ENCODE assay signal across 9 cellular contexts in genomic region chr3:177144922-177145321, GRCh38. TPM values are rescaled to one million over a fixed set of nuclear protein-coding genes. Genes with fewer than 3 reads are reported as not detected.
DNase-seq lines count a peak whose midpoint lies in the region; ATAC-seq and TF ChIP-seq lines count a peak whose summit lies in the region.
"Had no signal": no experiment of that assay in that cellular context is flagged by ENCODE, and none has a peak within 500 bp of the region (broad histone marks: within the 10 kb centered on the region; RNA-seq: fewer than 3 reads in every experiment).

No MANE protein-coding gene starts in this region.

- peak; percentile 50 for ATAC-seq in DND-41 (ENCODE audit: insufficient read depth, low read depth)
- peak; percentile 63 for ATAC-seq in GM19438 (IDR thresholded peaks at IDR 0.05; ENCODE audit: low read depth, unreplicated experiment)
- peak; percentile 47 for ATAC-seq in HG03558 (IDR thresholded peaks at IDR 0.05; ENCODE audit: extremely low read depth, unreplicated experiment)

- no peak overlapping the region for H3K18ac ChIP-seq in H9 (ENCODE audit: insufficient read length, low read depth, low read length)

- H3K9me3 ChIP-seq in DND-41 (ENCODE audit: insufficient read depth, low read length, severe bottlenecking) (no peaks in the 10 kb centered on the region), uterus (no peaks in the 10 kb centered on the region), H9 (ENCODE audit: control insufficient read depth, low read depth, low read length) (no peaks in the 10 kb centered on the region)

- H2BK20ac ChIP-seq in H9 (ENCODE audit: low read depth, low read length, poor library complexity, severe bottlenecking), result no peak overlapping the region

- no peak overlapping the region for H4K5ac ChIP-seq in H9 (ENCODE audit: insufficient read length, low read depth, low read length)

- TF ChIP-seq POLR2A in uterus (IDR thresholded peaks at IDR 0.05), result no peak

- no peak overlapping the region for H2AK5ac ChIP-seq in H9 (ENCODE audit: insufficient read length, low read length)

- no peak overlapping the region for H2BK15ac ChIP-seq in H9 (ENCODE audit: low read depth, low read length)

- no peak overlapping the region for H3T11ph ChIP-seq in H9 (ENCODE audit: low read length)

- H3K36me3 Mint-ChIP-seq in H9 (ENCODE audit: insufficient read depth in 1 of 3, low read depth in 3 of 3), result peaks cover 0 to 3% (median 2%) of the 10 kb centered on the region in 3 experiments; a peak in 4 of 7 replicates

- H3K23me2 ChIP-seq in H9 (ENCODE audit: insufficient read length, low read depth, low read length, poor library complexity, severe bottlenecking), result no peaks in the 10 kb centered on the region

- no peak overlapping the region for H3K27ac Mint-ChIP-seq in H9

- DNase-seq in DND-41 (no peak), uterus (no peak), H9 (no peak), Ammon's horn (ENCODE audit: low spot score) (no peak), activated gamma-delta T cell (lab: John Stamatoyannopoulos, UW) (no peak)
- DNase-seq in effector CD4-positive, alpha-beta T cell, result peak; percentile 16

- peaks cover 39 to 53% of the 10 kb centered on the region in 2 experiments for H3K4me1 Mint-ChIP-seq in H9

- H3K4me3 ChIP-seq in DND-41 (ENCODE audit: low read depth in 1 of 2, low read length in 2 of 2) (no peak overlapping the region), uterus (no peak overlapping the region)
- H3K4me3 ChIP-seq: lung had no signal

- H4K91ac ChIP-seq in H9 (ENCODE audit: insufficient read length, low read depth, low read length), result no peak overlapping the region

- H3K36me3 ChIP-seq in DND-41 (ENCODE audit: insufficient read depth, low read length) (peaks cover 7% of the 10 kb centered on the region; the same call in 1 of the 2 replicates), uterus (no peaks in the 10 kb centered on the region)

- H3K27ac ChIP-seq in DND-41 (ENCODE audit: low read length) (peak overlapping the region; percentile 28; the same call in 1 of the 2 replicates), uterus (no peak overlapping the region), H9 (ENCODE audit: insufficient read length, low read depth, low read length) (no peak overlapping the region)

- no peak overlapping the region for H4K8ac ChIP-seq in H9 (replicated peaks; ENCODE audit: insufficient read length, low read depth, low read length)

- H4K20me1 ChIP-seq in DND-41 (ENCODE audit: insufficient read depth, low read length) (peaks cover 87% of the 10 kb centered on the region), H9 (ENCODE audit: control insufficient read depth, insufficient read depth, insufficient read length) (no peaks in the 10 kb centered on the region)

- intact Hi-C loops in uterus (cut with DNase I; ENCODE audit: low total_unique reads), result no loop called here

- no peak overlapping the region for H3K4me3 Mint-ChIP-seq in H9

- no peak overlapping the region for H2BK5ac ChIP-seq in H9 (ENCODE audit: insufficient read length, low read length)

- H3K9ac ChIP-seq in DND-41 (ENCODE audit: low read depth, low read length) (no peak overlapping the region), H9 (ENCODE audit: extremely low read depth, insufficient read length, low read length) (no peak overlapping the region)

- no peak overlapping the region for H2BK12ac ChIP-seq in H9 (ENCODE audit: insufficient read length, low read depth, low read length)

- TF ChIP-seq CTCF in DND-41 (IDR thresholded peaks at IDR 0.05; ENCODE audit: borderline replicate concordance, extremely low read depth, low read length, poor library complexity, severe bottlenecking) (no peak), uterus (IDR thresholded peaks at IDR 0.05) (no peak), H9 (conservative IDR thresholded peaks at IDR 0.05) (no peak)

- no peak overlapping the region for H3K4ac ChIP-seq in H9 (ENCODE audit: low read depth, low read length)

- 0 out of 2 replicates have a peak, but pooled peaks cover 12% of the 10 kb centered on the region for H3K4me1 ChIP-seq in DND-41 (ENCODE audit: insufficient read depth, low read length)
- peaks cover 0 to 14% of the 10 kb centered on the region in 2 donors for H3K4me1 ChIP-seq in uterus
- H3K4me1 ChIP-seq in H9 (ENCODE audit: insufficient read depth, low read length), result peaks cover 2% of the 10 kb centered on the region

- H3K23ac ChIP-seq in H9 (ENCODE audit: insufficient read length, low read depth, low read length), result no peak overlapping the region

- H3K14ac ChIP-seq in H9 (ENCODE audit: insufficient read depth, low read length), result no peak overlapping the region

- H3K79me1 ChIP-seq in H9 (ENCODE audit: insufficient read depth, low read depth, low read length, poor library complexity, severe bottlenecking), result no peaks in the 10 kb centered on the region

- H3K27me3 Mint-ChIP-seq in H9 (ENCODE audit: low read depth), result no peaks in the 10 kb centered on the region

- H2AFZ ChIP-seq in DND-41 (ENCODE audit: low read depth, low read length) (no peak overlapping the region), H9 (ENCODE audit: low read length) (no peak overlapping the region)

- no peak overlapping the region for H2BK120ac ChIP-seq in H9 (ENCODE audit: low read depth, low read length, poor library complexity, severe bottlenecking)

- H3K4me2 ChIP-seq in DND-41 (ENCODE audit: insufficient read depth, low read length), result no peak overlapping the region
- no peak overlapping the region for H3K4me2 ChIP-seq in H9 (ENCODE audit: insufficient read depth, insufficient read length, low read length)

- H3K56ac ChIP-seq in H9 (ENCODE audit: insufficient read length, low read depth, low read length), result no peak overlapping the region

- no CpG with 5 or more reads among the region's 3 CpGs for WGBS in H9 (ENCODE audit: extremely low coverage, insufficient read length, low lambda C conversion rate)

- no peaks in the 10 kb centered on the region; a peak in 1 of 5 replicates for H3K9me3 Mint-ChIP-seq in H9

- H3K79me2 ChIP-seq in DND-41 (ENCODE audit: insufficient read depth, low read length) (peaks cover 100% of the 10 kb centered on the region), H9 (ENCODE audit: insufficient read depth, low read length) (peaks cover 62% of the 10 kb centered on the region)

- H3K27me3 ChIP-seq in DND-41 (ENCODE audit: insufficient read depth, low read length, poor library complexity) (no peaks in the 10 kb centered on the region), uterus (no peaks in the 10 kb centered on the region), H9 (ENCODE audit: insufficient read depth, low read length) (no peaks in the 10 kb centered on the region)

RNA-seq across cellular contexts. Expression of gene TBL1XR1, which starts 52.4 kb away (rescaled TPM):
- total RNA-seq in uterus, result 100 to 1,000 TPM in 2 of 4 donors, 10 to 100 TPM in 2; 55.6 to 281 (median 102) TPM
- total RNA-seq in H9 (2021), result 170 and 175 TPM in 2 replicates
